10 cellular contexts compared by ENCODE assay signal in genomic region chr11:77557553-77557952, GRCh38. TPM values are rescaled to one million over a fixed set of nuclear protein-coding genes. Genes with fewer than 3 reads are reported as not detected.
DNase-seq lines count a peak whose midpoint lies in the region; ATAC-seq and TF ChIP-seq lines count a peak whose summit lies in the region.
"Had no signal": no experiment of that assay in that cellular context is flagged by ENCODE, and none has a peak within 500 bp of the region (broad histone marks: within the 10 kb centered on the region; RNA-seq: fewer than 3 reads in every experiment).

No MANE protein-coding gene starts in this region.

- H3K27ac ChIP-seq in WERI-Rb-1 (no peak overlapping the region), right lobe of liver (no peak overlapping the region)

- ATAC-seq in right lobe of liver = no peak
- ATAC-seq in stimulated activated memory B cell treated with anti-CD40 and anti-IgM and Interleukin-4, amounts not matched to agents 10 μg/mL and 1 μg/mL and 100 μg/mL, for 72 hours = no peak
- no peak for ATAC-seq in GM19463 (IDR thresholded peaks at IDR 0.05; ENCODE audit: unreplicated experiment)
- ATAC-seq in activated naive CD8-positive, alpha-beta T cell treated with anti-CD3 and anti-CD28 coated beads, Interleukin-2, amount 50 U/mL, for 24 hours = no peak
- ATAC-seq: activated T-cell treated with anti-CD3 and anti-CD28 coated beads, Interleukin-2, amount 50 U/mL, for 72 hours had no signal

- no peaks in the 10 kb centered on the region for H3K27me3 Mint-ChIP-seq in stimulated activated memory B cell treated with anti-CD40 and anti-IgM and Interleukin-4, amounts not matched to agents 10 μg/mL and 1 μg/mL and 100 μg/mL, for 72 hours
- H3K27me3 Mint-ChIP-seq in activated naive CD8-positive, alpha-beta T cell treated with anti-CD3 and anti-CD28 coated beads, Interleukin-2, amount 50 U/mL, for 24 hours = no peaks in the 10 kb centered on the region

- H3K36me3 ChIP-seq in WERI-Rb-1 (no peaks in the 10 kb centered on the region), right lobe of liver (no peaks in the 10 kb centered on the region)

- no peak for DNase-seq in GM10266 (ENCODE audit: extremely low spot score)
- peak; percentile 42 for DNase-seq in M059J (ENCODE audit: low read depth)
- peak; percentile 56 for DNase-seq in WERI-Rb-1
- no peak for DNase-seq in right lobe of liver
- DNase-seq in activated CD8-positive, alpha-beta memory T cell treated with anti-CD3 and anti-CD28 coated beads for 24 hours = no peak
- DNase-seq in activated naive CD8-positive, alpha-beta T cell treated with anti-CD3 and anti-CD28 coated beads, Interleukin-2, amount 50 U/mL, for 24 hours = no peak
- DNase-seq: NCI-H187 treated with DMSO at 0.1 percent for 48 hours had no signal

- H3K4me1 Mint-ChIP-seq in stimulated activated memory B cell treated with anti-CD40 and anti-IgM and Interleukin-4, amounts not matched to agents 10 μg/mL and 1 μg/mL and 100 μg/mL, for 72 hours = no peaks in the 10 kb centered on the region
- H3K4me1 Mint-ChIP-seq in activated naive CD8-positive, alpha-beta T cell treated with anti-CD3 and anti-CD28 coated beads, Interleukin-2, amount 50 U/mL, for 24 hours = no peaks in the 10 kb centered on the region

- WGBS in right lobe of liver (ENCODE audit: insufficient coverage, low coverage, low lambda C conversion rate, missing lambda C conversion rate) = 66% methylated on average over 5 of the region's 5 CpGs

- H3K27me3 ChIP-seq in WERI-Rb-1 (ENCODE audit: insufficient read depth, low read depth, severe bottlenecking) (no peaks in the 10 kb centered on the region), right lobe of liver (no peaks in the 10 kb centered on the region)

- H3K4me1 ChIP-seq in right lobe of liver = no peaks in the 10 kb centered on the region

- H3K4me3 ChIP-seq in WERI-Rb-1 (ENCODE audit: low read depth, low read length) = no peak overlapping the region
- H3K4me3 ChIP-seq in right lobe of liver = no peak overlapping the region

- H3K9me3 ChIP-seq in WERI-Rb-1 (ENCODE audit: severe bottlenecking) = peaks cover 5% of the 10 kb centered on the region
- no peaks in the 10 kb centered on the region for H3K9me3 ChIP-seq in right lobe of liver

- no peaks in the 10 kb centered on the region for H3K36me3 Mint-ChIP-seq in stimulated activated memory B cell treated with anti-CD40 and anti-IgM and Interleukin-4, amounts not matched to agents 10 μg/mL and 1 μg/mL and 100 μg/mL, for 72 hours
- no peaks in the 10 kb centered on the region for H3K36me3 Mint-ChIP-seq in activated naive CD8-positive, alpha-beta T cell treated with anti-CD3 and anti-CD28 coated beads, Interleukin-2, amount 50 U/mL, for 24 hours (ENCODE audit: low read depth)

- intact Hi-C loops in right lobe of liver (cut with DNase I) = loop anchor here (10.0 kb wide), 2 partner anchors 363 to 433 kb away; partner anchors contain the start of gene MYO7A (in 1 of the 2)

- H3K27ac Mint-ChIP-seq in stimulated activated memory B cell treated with anti-CD40 and anti-IgM and Interleukin-4, amounts not matched to agents 10 μg/mL and 1 μg/mL and 100 μg/mL, for 72 hours = no peak overlapping the region
- H3K27ac Mint-ChIP-seq in activated naive CD8-positive, alpha-beta T cell treated with anti-CD3 and anti-CD28 coated beads, Interleukin-2, amount 50 U/mL, for 24 hours = no peak overlapping the region
- H3K27ac Mint-ChIP-seq: activated T-cell treated with anti-CD3 and anti-CD28 coated beads, Interleukin-2, amount 50 U/mL, for 72 hours had no signal

- H3K4me3 Mint-ChIP-seq in stimulated activated memory B cell treated with anti-CD40 and anti-IgM and Interleukin-4, amounts not matched to agents 10 μg/mL and 1 μg/mL and 100 μg/mL, for 72 hours = no peak overlapping the region
- no peak overlapping the region for H3K4me3 Mint-ChIP-seq in activated naive CD8-positive, alpha-beta T cell treated with anti-CD3 and anti-CD28 coated beads, Interleukin-2, amount 50 U/mL, for 24 hours
- H3K4me3 Mint-ChIP-seq: activated T-cell treated with anti-CD3 and anti-CD28 coated beads, Interleukin-2, amount 50 U/mL, for 72 hours had no signal

- TF ChIP-seq CTCF in GM10266 (IDR thresholded peaks at IDR 0.05; ENCODE audit: control insufficient read depth, insufficient read depth, low read depth, missing control alignments) (peak; percentile 33), WERI-Rb-1 (IDR thresholded peaks at IDR 0.05; ENCODE audit: low read depth, low read length) (peak; percentile 71), right lobe of liver (IDR thresholded peaks at IDR 0.05) (peak in 3 of 4 donors; percentile 16 to 31 (median 29))

- TF ChIP-seq POLR2A in right lobe of liver (IDR thresholded peaks at IDR 0.05) = no peak

- H3K9me3 Mint-ChIP-seq in stimulated activated memory B cell treated with anti-CD40 and anti-IgM and Interleukin-4, amounts not matched to agents 10 μg/mL and 1 μg/mL and 100 μg/mL, for 72 hours = peaks cover 4% of the 10 kb centered on the region
- H3K9me3 Mint-ChIP-seq in activated naive CD8-positive, alpha-beta T cell treated with anti-CD3 and anti-CD28 coated beads, Interleukin-2, amount 50 U/mL, for 24 hours = peaks cover 6% of the 10 kb centered on the region
- H3K9me3 Mint-ChIP-seq: activated T-cell treated with anti-CD3 and anti-CD28 coated beads, Interleukin-2, amount 50 U/mL, for 72 hours had no signal

RNA-seq across cellular contexts. Expression of gene AQP11, which starts 32.2 kb away (rescaled TPM):
- 2.4 and 3.6 TPM in 2 replicates for total RNA-seq in M059J (2014; rRNA removed; shearing (Covaris generic))
- total RNA-seq in right lobe of liver = 10 to 100 TPM in 1 of 6 experiments, 1 to 10 TPM in 5; 3.9 to 11.9 (median 6.5) TPM

Comparison
In these comparisons a context has a peak if more than half of its experiments do, and no peak if none do; other contexts are left out.
1. DNase-seq: peak in M059J (single experiment) and WERI-Rb-1 (single experiment); none in GM10266 (single experiment), right lobe of liver (0 of 3), activated CD8-positive, alpha-beta memory T cell treated with anti-CD3 and anti-CD28 coated beads for 24 hours (single experiment) and activated naive CD8-positive, alpha-beta T cell treated with anti-CD3 and anti-CD28 coated beads, Interleukin-2, amount 50 U/mL, for 24 hours (single experiment).
2. Peak in every context shown above with its lines, with median percentiles within 50 percentile points of each other: CTCF ChIP-seq.